8 cellular contexts compared by ENCODE assay signal in genomic region chr1:207962716-207963428, GRCh38. TPM values are rescaled to one million over a fixed set of nuclear protein-coding genes. Genes with fewer than 3 reads are reported as not detected.
DNase-seq lines count a peak whose midpoint lies in the region; ATAC-seq and TF ChIP-seq lines count a peak whose summit lies in the region.

No MANE protein-coding gene starts in this region.

- peak overlapping the region; percentile 91 for H2AFZ ChIP-seq in hepatocyte

- H3K4me3 ChIP-seq in DOHH2 (ENCODE audit: low read length) = peak overlapping the region; percentile 71
- H3K4me3 ChIP-seq in hepatocyte = peak overlapping the region; percentile 24

- no peaks in the 10 kb centered on the region for H3K9me2 ChIP-seq in DOHH2 (replicated peaks; ENCODE audit: control insufficient read depth, low read length)
- H3K9me2 ChIP-seq in hepatocyte (replicated peaks; ENCODE audit: insufficient read depth) = no peaks in the 10 kb centered on the region

- peak overlapping the region; percentile 64 for H3K4me2 ChIP-seq in DOHH2 (ENCODE audit: low read length)
- H3K4me2 ChIP-seq in hepatocyte = peak overlapping the region; percentile 87

- peak; percentile 27 for DNase-seq in LHCN-M2 (ENCODE audit: low read depth)
- DNase-seq in amniotic epithelial cell (ENCODE audit: low read depth) = peak; percentile 24
- DNase-seq in hepatocyte (ENCODE audit: low spot score) = peak; percentile 45
- peak; percentile 24 for DNase-seq in renal cortical epithelial cell (ENCODE audit: low read depth)
- DNase-seq in dedifferentiated amniotic fluid mesenchymal stem cell (ENCODE audit: extremely low spot score) = no peak
- DNase-seq in NCI-H2196 (lab: John Stamatoyannopoulos, UW; ENCODE audit: unreplicated experiment) = no peak

- H3K9me3 ChIP-seq in DOHH2 (ENCODE audit: control insufficient read depth, insufficient read depth, low read length) = no peaks in the 10 kb centered on the region
- no peaks in the 10 kb centered on the region for H3K9me3 ChIP-seq in hepatocyte (ENCODE audit: low read depth)

- H3K4me1 ChIP-seq in DOHH2 (ENCODE audit: control insufficient read depth, low read length) (peaks cover 10% of the 10 kb centered on the region), hepatocyte (ENCODE audit: insufficient read depth) (peaks cover 12% of the 10 kb centered on the region)

- no peaks in the 10 kb centered on the region for H4K20me1 ChIP-seq in DOHH2 (ENCODE audit: control insufficient read depth, insufficient read depth, low read depth, low read length)
- H4K20me1 ChIP-seq in hepatocyte (ENCODE audit: insufficient read depth, poor library complexity, severe bottlenecking) = no peaks in the 10 kb centered on the region

- no peak for TF ChIP-seq CTCF in DOHH2 (IDR thresholded peaks at IDR 0.05; ENCODE audit: low read depth, low read length, poor library complexity, severe bottlenecking)
- TF ChIP-seq CTCF in hepatocyte (IDR thresholded peaks at IDR 0.05; ENCODE audit: poor library complexity) = no peak

- peak; percentile 34 for ATAC-seq in GM21447 (IDR thresholded peaks at IDR 0.05; ENCODE audit: unreplicated experiment)

- 43% methylated on average over 30 of the region's 33 CpGs for WGBS in hepatocyte (ENCODE audit: low lambda C conversion rate, missing lambda C conversion rate)

- H3K79me2 ChIP-seq in DOHH2 (ENCODE audit: control insufficient read depth, low read length) (no peaks in the 10 kb centered on the region), hepatocyte (no peaks in the 10 kb centered on the region)

- H3K27me3 ChIP-seq in DOHH2 (ENCODE audit: control insufficient read depth, low read length) (peaks cover 16% of the 10 kb centered on the region; the same call in 1 of the 2 replicates), hepatocyte (peaks cover 29% of the 10 kb centered on the region)

- H3K36me3 ChIP-seq in DOHH2 (ENCODE audit: control insufficient read depth, low read length) = no peaks in the 10 kb centered on the region
- no peaks in the 10 kb centered on the region for H3K36me3 ChIP-seq in hepatocyte (replicated peaks; ENCODE audit: insufficient read depth, low read depth)

- no peaks in the 10 kb centered on the region for H3F3A ChIP-seq in DOHH2 (ENCODE audit: control insufficient read depth, insufficient read depth)

- H3K27ac ChIP-seq in DOHH2 (ENCODE audit: low read depth, low read length) (no peak overlapping the region), hepatocyte (peak overlapping the region; percentile 76)

RNA-seq across cellular contexts. Expression of gene CD34, which starts 51.9 kb away (rescaled TPM):
- total RNA-seq in LHCN-M2 (2014; rRNA removed) = 1.2 and 2.1 TPM in 2 replicates
- 1.8 TPM for polyA plus RNA-seq in LHCN-M2 (2012)
- 0.90 and 2.4 TPM in 2 replicates for total RNA-seq in hepatocyte
- polyA plus RNA-seq in hepatocyte = 1.3 and 2.4 TPM in 2 replicates
- total RNA-seq in renal cortical epithelial cell = 0.35 TPM in 2 replicates

Comparison
In these comparisons a context has a peak if more than half of its experiments do, and no peak if none do; other contexts are left out.
1. DNase-seq: peak in LHCN-M2 (single experiment), amniotic epithelial cell (single experiment), hepatocyte (single experiment) and renal cortical epithelial cell (single experiment); none in dedifferentiated amniotic fluid mesenchymal stem cell (single experiment) and NCI-H2196 (single experiment).